ENCODE assay signal across 1 cellular context in the genomic region with DNA sequence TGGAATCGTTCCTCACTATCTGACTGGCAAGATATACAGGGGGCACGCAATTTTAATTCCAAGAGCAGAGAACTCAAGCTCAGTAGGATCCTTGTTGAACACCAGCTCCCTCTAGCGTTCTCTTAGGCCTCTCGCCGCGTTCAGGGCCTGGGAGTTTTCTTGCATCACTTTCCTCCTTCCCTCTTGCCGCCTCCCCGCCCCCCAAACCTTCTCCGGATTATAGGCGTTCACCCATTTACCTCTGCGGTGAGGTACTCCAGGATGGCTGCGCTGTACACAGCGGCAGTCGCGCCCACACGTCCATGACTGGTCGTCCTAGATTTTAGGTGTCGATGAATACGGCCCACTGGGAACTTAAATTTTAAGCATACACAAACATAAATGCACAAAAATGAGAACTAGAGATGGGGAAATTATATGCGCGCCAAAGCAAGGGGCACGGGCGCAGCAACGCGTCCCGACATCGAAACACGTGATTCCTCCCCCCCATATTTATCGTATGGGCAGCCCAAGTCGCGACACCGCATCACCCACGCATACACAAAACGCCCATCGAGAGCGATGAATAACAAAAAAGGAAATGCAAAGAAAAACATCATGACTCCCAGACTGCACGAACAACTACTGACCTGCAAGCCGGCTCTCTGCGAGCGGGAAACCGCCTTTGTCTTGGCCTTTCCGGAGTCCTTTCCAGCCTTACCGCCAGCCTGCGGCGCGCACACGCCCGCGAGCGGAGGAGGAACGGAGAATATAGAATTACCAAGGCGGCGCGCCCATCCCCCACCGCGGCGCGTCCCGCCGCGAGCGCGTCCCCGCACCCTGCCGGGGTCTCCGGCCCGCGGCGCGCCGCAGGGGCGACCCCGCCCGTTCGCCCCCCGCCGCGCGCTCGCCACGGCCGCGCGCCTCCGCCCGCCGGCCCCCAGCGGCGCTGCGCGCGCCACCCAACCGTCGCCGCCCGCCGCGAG.
TF ChIP-seq lines count a peak whose summit lies in the region.

No MANE protein-coding gene starts in this region.

TF ChIP-seq in HEK293, 187 proteins besides CTCF, POLR2A, EP300 and RAD21 (continued from another document and continues in another):
- TF ChIP-seq, protein P1, sequence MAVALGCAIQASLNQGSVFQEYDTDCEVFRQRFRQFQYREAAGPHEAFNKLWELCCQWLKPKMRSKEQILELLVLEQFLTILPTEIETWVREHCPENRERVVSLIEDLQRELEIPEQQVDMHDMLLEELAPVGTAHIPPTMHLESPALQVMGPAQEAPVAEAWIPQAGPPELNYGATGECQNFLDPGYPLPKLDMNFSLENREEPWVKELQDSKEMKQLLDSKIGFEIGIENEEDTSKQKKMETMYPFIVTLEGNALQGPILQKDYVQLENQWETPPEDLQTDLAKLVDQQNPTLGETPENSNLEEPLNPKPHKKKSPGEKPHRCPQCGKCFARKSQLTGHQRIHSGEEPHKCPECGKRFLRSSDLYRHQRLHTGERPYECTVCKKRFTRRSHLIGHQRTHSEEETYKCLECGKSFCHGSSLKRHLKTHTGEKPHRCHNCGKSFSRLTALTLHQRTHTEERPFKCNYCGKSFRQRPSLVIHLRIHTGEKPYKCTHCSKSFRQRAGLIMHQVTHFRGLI (tag by site-specific recombination; IDR thresholded peaks at IDR 0.05) = peak; percentile 36; the same call in 1 of the 2 replicates
- no peak for TF ChIP-seq ZNF133 (tag by site-specific recombination; IDR thresholded peaks at IDR 0.05)
- no peak for TF ChIP-seq GLI2 (tag by site-specific recombination; IDR thresholded peaks at IDR 0.05; ENCODE audit: borderline replicate concordance, low read depth)
- no peak for TF ChIP-seq SALL2 (tag by site-specific recombination; IDR thresholded peaks at IDR 0.05; ENCODE audit: borderline replicate concordance)
- TF ChIP-seq, protein P2, sequence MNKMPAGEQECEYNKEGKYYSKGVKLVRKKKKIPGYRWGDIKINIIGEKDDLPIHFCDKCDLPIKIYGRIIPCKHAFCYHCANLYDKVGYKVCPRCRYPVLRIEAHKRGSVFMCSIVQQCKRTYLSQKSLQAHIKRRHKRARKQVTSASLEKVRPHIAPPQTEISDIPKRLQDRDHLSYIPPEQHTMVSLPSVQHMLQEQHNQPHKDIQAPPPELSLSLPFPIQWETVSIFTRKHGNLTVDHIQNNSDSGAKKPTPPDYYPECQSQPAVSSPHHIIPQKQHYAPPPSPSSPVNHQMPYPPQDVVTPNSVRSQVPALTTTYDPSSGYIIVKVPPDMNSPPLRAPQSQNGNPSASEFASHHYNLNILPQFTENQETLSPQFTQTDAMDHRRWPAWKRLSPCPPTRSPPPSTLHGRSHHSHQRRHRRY (tag by site-specific recombination; IDR thresholded peaks at IDR 0.05) = 0 out of 2 replicates have a peak, but pooled peaks have one; percentile 79
- TF ChIP-seq ZNF112 (tag by site-specific recombination; IDR thresholded peaks at IDR 0.05) = no peak
- TF ChIP-seq ZNF132 (tag by site-specific recombination; IDR thresholded peaks at IDR 0.05; ENCODE audit: borderline replicate concordance) = no peak
- TF ChIP-seq SP2 (tag by site-specific recombination; IDR thresholded peaks at IDR 0.05) = peak; percentile 64
- TF ChIP-seq, protein P3, sequence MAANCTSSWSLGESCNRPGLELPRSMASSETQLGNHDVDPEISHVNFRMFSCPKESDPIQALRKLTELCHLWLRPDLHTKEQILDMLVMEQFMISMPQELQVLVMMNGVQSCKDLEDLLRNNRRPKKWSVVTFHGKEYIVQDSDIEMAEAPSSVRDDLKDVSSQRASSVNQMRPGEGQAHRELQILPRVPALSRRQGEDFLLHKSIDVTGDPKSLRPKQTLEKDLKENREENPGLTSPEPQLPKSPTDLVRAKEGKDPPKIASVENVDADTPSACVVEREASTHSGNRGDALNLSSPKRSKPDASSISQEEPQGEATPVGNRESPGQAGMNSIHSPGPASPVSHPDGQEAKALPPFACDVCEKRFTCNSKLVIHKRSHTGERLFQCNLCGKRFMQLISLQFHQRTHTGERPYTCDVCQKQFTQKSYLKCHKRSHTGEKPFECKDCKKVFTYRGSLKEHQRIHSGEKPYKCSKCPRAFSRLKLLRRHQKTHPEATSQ (tag by site-specific recombination; IDR thresholded peaks at IDR 0.05) = no peak
- TF ChIP-seq ZNF677 (tag by site-specific recombination; IDR thresholded peaks at IDR 0.05) = no peak
- no peak for TF ChIP-seq ZBTB48 (tag by site-specific recombination; IDR thresholded peaks at IDR 0.05)
- TF ChIP-seq, protein P4, sequence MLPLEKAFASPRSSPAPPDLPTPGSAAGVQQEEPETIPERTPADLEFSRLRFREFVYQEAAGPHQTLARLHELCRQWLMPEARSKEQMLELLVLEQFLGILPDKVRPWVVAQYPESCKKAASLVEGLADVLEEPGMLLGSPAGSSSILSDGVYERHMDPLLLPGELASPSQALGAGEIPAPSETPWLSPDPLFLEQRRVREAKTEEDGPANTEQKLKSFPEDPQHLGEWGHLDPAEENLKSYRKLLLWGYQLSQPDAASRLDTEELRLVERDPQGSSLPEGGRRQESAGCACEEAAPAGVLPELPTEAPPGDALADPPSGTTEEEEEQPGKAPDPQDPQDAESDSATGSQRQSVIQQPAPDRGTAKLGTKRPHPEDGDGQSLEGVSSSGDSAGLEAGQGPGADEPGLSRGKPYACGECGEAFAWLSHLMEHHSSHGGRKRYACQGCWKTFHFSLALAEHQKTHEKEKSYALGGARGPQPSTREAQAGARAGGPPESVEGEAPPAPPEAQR (tag by site-specific recombination; IDR thresholded peaks at IDR 0.05) = no peak
- no peak for TF ChIP-seq ZNF510 (tag by site-specific recombination; IDR thresholded peaks at IDR 0.05; ENCODE audit: insufficient replicate concordance)
- peak; percentile 69 for TF ChIP-seq ZNF654 (tag by site-specific recombination; IDR thresholded peaks at IDR 0.05; ENCODE audit: low read depth)
- peak; percentile 60; the same call in 1 of the 2 replicates for TF ChIP-seq KLF10 (tag by site-specific recombination; IDR thresholded peaks at IDR 0.05)
- no peak for TF ChIP-seq HOXC10 (CRISPR knock-in tag; IDR thresholded peaks at IDR 0.05)
- no peak for TF ChIP-seq BCL11A (tag by site-specific recombination; IDR thresholded peaks at IDR 0.05; ENCODE audit: low read depth)
- no peak for TF ChIP-seq ZNF350 (tag by site-specific recombination; IDR thresholded peaks at IDR 0.05)
- TF ChIP-seq, protein P5, sequence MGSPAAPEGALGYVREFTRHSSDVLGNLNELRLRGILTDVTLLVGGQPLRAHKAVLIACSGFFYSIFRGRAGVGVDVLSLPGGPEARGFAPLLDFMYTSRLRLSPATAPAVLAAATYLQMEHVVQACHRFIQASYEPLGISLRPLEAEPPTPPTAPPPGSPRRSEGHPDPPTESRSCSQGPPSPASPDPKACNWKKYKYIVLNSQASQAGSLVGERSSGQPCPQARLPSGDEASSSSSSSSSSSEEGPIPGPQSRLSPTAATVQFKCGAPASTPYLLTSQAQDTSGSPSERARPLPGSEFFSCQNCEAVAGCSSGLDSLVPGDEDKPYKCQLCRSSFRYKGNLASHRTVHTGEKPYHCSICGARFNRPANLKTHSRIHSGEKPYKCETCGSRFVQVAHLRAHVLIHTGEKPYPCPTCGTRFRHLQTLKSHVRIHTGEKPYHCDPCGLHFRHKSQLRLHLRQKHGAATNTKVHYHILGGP (tag by site-specific recombination; IDR thresholded peaks at IDR 0.05) = no peak
- TF ChIP-seq ZNF558 (tag by site-specific recombination; IDR thresholded peaks at IDR 0.05) = 0 out of 2 replicates have a peak, but pooled peaks have one; percentile 13
- TF ChIP-seq ZNF596 (tag by site-specific recombination; IDR thresholded peaks at IDR 0.05) = no peak
- peak; percentile 28; the same call in 1 of the 2 replicates for TF ChIP-seq ZNF394 (tag by site-specific recombination; IDR thresholded peaks at IDR 0.05; ENCODE audit: borderline replicate concordance)
- TF ChIP-seq ZBTB20 (tag by site-specific recombination; IDR thresholded peaks at IDR 0.05) = peak; percentile 66; the same call in 1 of the 2 replicates
- TF ChIP-seq, protein P6, sequence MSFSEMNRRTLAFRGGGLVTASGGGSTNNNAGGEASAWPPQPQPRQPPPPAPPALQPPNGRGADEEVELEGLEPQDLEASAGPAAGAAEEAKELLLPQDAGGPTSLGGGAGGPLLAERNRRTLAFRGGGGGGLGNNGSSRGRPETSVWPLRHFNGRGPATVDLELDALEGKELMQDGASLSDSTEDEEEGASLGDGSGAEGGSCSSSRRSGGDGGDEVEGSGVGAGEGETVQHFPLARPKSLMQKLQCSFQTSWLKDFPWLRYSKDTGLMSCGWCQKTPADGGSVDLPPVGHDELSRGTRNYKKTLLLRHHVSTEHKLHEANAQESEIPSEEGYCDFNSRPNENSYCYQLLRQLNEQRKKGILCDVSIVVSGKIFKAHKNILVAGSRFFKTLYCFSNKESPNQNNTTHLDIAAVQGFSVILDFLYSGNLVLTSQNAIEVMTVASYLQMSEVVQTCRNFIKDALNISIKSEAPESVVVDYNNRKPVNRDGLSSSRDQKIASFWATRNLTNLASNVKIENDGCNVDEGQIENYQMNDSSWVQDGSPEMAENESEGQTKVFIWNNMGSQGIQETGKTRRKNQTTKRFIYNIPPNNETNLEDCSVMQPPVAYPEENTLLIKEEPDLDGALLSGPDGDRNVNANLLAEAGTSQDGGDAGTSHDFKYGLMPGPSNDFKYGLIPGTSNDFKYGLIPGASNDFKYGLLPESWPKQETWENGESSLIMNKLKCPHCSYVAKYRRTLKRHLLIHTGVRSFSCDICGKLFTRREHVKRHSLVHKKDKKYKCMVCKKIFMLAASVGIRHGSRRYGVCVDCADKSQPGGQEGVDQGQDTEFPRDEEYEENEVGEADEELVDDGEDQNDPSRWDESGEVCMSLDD (tag by site-specific recombination; IDR thresholded peaks at IDR 0.05) = peak; percentile 73
- TF ChIP-seq ZNF391 (tag by site-specific recombination; IDR thresholded peaks at IDR 0.05; ENCODE audit: borderline replicate concordance, low read depth) = no peak
- TF ChIP-seq, protein P7, sequence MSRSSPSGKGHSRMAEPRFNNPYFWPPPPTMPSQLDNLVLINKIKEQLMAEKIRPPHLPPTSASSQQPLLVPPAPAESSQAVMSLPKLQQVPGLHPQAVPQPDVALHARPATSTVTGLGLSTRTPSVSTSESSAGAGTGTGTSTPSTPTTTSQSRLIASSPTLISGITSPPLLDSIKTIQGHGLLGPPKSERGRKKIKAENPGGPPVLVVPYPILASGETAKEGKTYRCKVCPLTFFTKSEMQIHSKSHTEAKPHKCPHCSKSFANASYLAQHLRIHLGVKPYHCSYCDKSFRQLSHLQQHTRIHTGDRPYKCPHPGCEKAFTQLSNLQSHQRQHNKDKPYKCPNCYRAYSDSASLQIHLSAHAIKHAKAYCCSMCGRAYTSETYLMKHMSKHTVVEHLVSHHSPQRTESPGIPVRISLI (tag by site-specific recombination; IDR thresholded peaks at IDR 0.05) = no peak
- no peak for TF ChIP-seq ZNF549 (tag by site-specific recombination; IDR thresholded peaks at IDR 0.05)
- TF ChIP-seq ZBTB7A (tag by site-specific recombination; IDR thresholded peaks at IDR 0.05; ENCODE audit: low read depth) = no peak
- TF ChIP-seq, protein P8, sequence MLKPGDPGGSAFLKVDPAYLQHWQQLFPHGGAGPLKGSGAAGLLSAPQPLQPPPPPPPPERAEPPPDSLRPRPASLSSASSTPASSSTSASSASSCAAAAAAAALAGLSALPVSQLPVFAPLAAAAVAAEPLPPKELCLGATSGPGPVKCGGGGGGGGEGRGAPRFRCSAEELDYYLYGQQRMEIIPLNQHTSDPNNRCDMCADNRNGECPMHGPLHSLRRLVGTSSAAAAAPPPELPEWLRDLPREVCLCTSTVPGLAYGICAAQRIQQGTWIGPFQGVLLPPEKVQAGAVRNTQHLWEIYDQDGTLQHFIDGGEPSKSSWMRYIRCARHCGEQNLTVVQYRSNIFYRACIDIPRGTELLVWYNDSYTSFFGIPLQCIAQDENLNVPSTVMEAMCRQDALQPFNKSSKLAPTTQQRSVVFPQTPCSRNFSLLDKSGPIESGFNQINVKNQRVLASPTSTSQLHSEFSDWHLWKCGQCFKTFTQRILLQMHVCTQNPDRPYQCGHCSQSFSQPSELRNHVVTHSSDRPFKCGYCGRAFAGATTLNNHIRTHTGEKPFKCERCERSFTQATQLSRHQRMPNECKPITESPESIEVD (tag by site-specific recombination; IDR thresholded peaks at IDR 0.05) = no peak
- TF ChIP-seq ZNF292 (tag by site-specific recombination; IDR thresholded peaks at IDR 0.05; ENCODE audit: borderline replicate concordance, low read depth) = no peak
- TF ChIP-seq ZNF214 (tag by site-specific recombination; IDR thresholded peaks at IDR 0.05; ENCODE audit: borderline replicate concordance) = no peak
- TF ChIP-seq ZNF610 (tag by site-specific recombination; IDR thresholded peaks at IDR 0.05; ENCODE audit: borderline replicate concordance) = no peak
- no peak for TF ChIP-seq GLIS1 (tag by site-specific recombination; IDR thresholded peaks at IDR 0.05)
- TF ChIP-seq HOXD13 (CRISPR knock-in tag; IDR thresholded peaks at IDR 0.05; ENCODE audit: borderline replicate concordance) = no peak
- no peak for TF ChIP-seq ZNF202 (tag by site-specific recombination; IDR thresholded peaks at IDR 0.05; ENCODE audit: borderline replicate concordance)
- TF ChIP-seq, protein P9, sequence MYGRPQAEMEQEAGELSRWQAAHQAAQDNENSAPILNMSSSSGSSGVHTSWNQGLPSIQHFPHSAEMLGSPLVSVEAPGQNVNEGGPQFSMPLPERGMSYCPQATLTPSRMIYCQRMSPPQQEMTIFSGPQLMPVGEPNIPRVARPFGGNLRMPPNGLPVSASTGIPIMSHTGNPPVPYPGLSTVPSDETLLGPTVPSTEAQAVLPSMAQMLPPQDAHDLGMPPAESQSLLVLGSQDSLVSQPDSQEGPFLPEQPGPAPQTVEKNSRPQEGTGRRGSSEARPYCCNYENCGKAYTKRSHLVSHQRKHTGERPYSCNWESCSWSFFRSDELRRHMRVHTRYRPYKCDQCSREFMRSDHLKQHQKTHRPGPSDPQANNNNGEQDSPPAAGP (tag by site-specific recombination; IDR thresholded peaks at IDR 0.05) = 0 out of 2 replicates have a peak, but pooled peaks have one; percentile 3
- TF ChIP-seq ZNF114 (tag by site-specific recombination; IDR thresholded peaks at IDR 0.05) = no peak
- TF ChIP-seq SCRT1 (tag by site-specific recombination; IDR thresholded peaks at IDR 0.05; ENCODE audit: borderline replicate concordance) = no peak
- TF ChIP-seq, protein P10, sequence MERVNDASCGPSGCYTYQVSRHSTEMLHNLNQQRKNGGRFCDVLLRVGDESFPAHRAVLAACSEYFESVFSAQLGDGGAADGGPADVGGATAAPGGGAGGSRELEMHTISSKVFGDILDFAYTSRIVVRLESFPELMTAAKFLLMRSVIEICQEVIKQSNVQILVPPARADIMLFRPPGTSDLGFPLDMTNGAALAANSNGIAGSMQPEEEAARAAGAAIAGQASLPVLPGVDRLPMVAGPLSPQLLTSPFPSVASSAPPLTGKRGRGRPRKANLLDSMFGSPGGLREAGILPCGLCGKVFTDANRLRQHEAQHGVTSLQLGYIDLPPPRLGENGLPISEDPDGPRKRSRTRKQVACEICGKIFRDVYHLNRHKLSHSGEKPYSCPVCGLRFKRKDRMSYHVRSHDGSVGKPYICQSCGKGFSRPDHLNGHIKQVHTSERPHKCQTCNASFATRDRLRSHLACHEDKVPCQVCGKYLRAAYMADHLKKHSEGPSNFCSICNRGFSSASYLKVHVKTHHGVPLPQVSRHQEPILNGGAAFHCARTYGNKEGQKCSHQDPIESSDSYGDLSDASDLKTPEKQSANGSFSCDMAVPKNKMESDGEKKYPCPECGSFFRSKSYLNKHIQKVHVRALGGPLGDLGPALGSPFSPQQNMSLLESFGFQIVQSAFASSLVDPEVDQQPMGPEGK (tag by site-specific recombination; IDR thresholded peaks at IDR 0.05) = peak; percentile 66; the same call in 1 of the 2 replicates
- TF ChIP-seq ZBTB21 (tag by site-specific recombination; IDR thresholded peaks at IDR 0.05) = no peak
